17 cellular contexts compared by ENCODE assay signal in the genomic region with DNA sequence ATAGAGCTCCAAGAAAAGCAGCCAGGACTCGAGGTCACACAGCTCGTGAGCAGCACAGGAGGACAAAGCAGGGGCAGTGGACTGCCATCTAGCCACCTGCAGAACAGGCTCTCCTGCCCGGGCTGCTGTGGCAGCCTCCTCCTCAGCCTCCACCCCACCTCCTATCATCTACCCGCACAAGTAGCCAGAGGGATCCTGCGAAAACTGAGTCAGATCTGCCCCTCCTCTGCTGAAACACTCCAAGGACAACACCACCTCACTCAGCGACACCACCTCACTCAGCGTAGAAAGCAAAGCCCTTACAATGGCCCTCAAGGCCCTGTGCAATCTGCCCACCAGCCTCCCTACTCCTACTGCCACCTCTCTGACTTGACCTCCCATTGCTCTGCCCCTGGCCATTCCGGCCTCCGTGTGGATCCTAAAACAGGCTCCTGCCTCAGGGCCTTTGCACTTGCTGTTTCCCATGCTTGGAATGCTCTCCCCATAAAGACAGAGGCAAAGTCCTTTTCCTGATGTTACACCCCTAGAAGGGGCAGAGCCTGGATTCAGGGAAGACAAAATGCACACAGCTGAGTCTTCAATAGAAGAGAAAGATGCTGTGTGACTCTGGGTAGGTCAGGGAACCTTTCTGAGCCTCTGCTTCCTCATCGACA. TPM values are rescaled to one million over a fixed set of nuclear protein-coding genes. Genes with fewer than 3 reads are reported as not detected.
DNase-seq lines count a peak whose midpoint lies in the region; ATAC-seq lines count a peak whose summit lies in the region.
"Had no signal": no experiment of that assay in that cellular context is flagged by ENCODE, and none has a peak within 500 bp of the region (broad histone marks: within the 10 kb centered on the region; RNA-seq: fewer than 3 reads in every experiment).

No MANE protein-coding gene starts in this region.

- no peak for DNase-seq in activated CD4-positive, alpha-beta T cell treated with anti-CD3 and anti-CD28 coated beads, Interleukin-2, amount 10 ng/mL, durations not matched to agents 7 days and 5 days
- DNase-seq in activated CD4-positive, alpha-beta T cell treated with anti-CD3 and anti-CD28 coated beads for 36 hours: no peak
- no peak for DNase-seq in activated CD8-positive, alpha-beta T cell treated with anti-CD3 and anti-CD28 coated beads, Interleukin-2, amount 10 ng/mL, durations not matched to agents 7 days and 5 days
- DNase-seq in effector memory CD8-positive, alpha-beta T cell: no peak
- no peak for DNase-seq in stimulated activated effector memory CD8-positive, alpha-beta T cell treated with anti-CD3 and anti-CD28 coated beads, Interleukin-12 subunit alpha, Interleukin-12 subunit beta, amount 100 ng/mL, for 72 hours (ENCODE audit: low spot score in 2 of 2)
- DNase-seq in activated CD4-positive, alpha-beta T cell treated with anti-CD3 and anti-CD28 coated beads for 1 hour: no peak
- DNase-seq: activated CD8-positive, alpha-beta memory T cell treated with anti-CD3 and anti-CD28 coated beads, Interleukin-2, amount 50 U/mL, for 4 hours; body of pancreas; DMS153; Kasumi-1; NCI-H1092 treated with DMSO at 0.1 percent for 48 hours; NCI-H748 treated with DMSO at 0.1 percent for 48 hours; PC-9; transverse colon had no signal

- H3K4me1 Mint-ChIP-seq in activated CD4-positive, alpha-beta T cell treated with anti-CD3 and anti-CD28 coated beads, Interleukin-2, amount 10 ng/mL, durations not matched to agents 7 days and 5 days: peaks cover 29% of the 10 kb centered on the region
- H3K4me1 Mint-ChIP-seq in activated CD4-positive, alpha-beta T cell treated with anti-CD3 and anti-CD28 coated beads for 36 hours: peaks cover 27% of the 10 kb centered on the region
- peaks cover 57% of the 10 kb centered on the region for H3K4me1 Mint-ChIP-seq in activated CD8-positive, alpha-beta T cell treated with anti-CD3 and anti-CD28 coated beads, Interleukin-2, amount 10 ng/mL, durations not matched to agents 7 days and 5 days (ENCODE audit: low read depth)
- peaks cover 55 to 68% of the 10 kb centered on the region in 2 donors for H3K4me1 Mint-ChIP-seq in effector memory CD8-positive, alpha-beta T cell (ENCODE audit: low read depth in 2 of 2)
- peaks cover 55% of the 10 kb centered on the region for H3K4me1 Mint-ChIP-seq in stimulated activated effector memory CD8-positive, alpha-beta T cell treated with anti-CD3 and anti-CD28 coated beads, Interleukin-12 subunit alpha, Interleukin-12 subunit beta, amount 100 ng/mL, for 72 hours

- H3K4me3 Mint-ChIP-seq in activated CD4-positive, alpha-beta T cell treated with anti-CD3 and anti-CD28 coated beads, Interleukin-2, amount 10 ng/mL, durations not matched to agents 7 days and 5 days: no peak overlapping the region
- H3K4me3 Mint-ChIP-seq in activated CD4-positive, alpha-beta T cell treated with anti-CD3 and anti-CD28 coated beads for 36 hours: no peak overlapping the region
- no peak overlapping the region for H3K4me3 Mint-ChIP-seq in activated CD8-positive, alpha-beta T cell treated with anti-CD3 and anti-CD28 coated beads, Interleukin-2, amount 10 ng/mL, durations not matched to agents 7 days and 5 days
- peak overlapping the region; percentile 60 to 63 for H3K4me3 Mint-ChIP-seq in effector memory CD8-positive, alpha-beta T cell
- H3K4me3 Mint-ChIP-seq in stimulated activated effector memory CD8-positive, alpha-beta T cell treated with anti-CD3 and anti-CD28 coated beads, Interleukin-12 subunit alpha, Interleukin-12 subunit beta, amount 100 ng/mL, for 72 hours: no peak overlapping the region
- H3K4me3 Mint-ChIP-seq: T-helper 2 cell treated with Interferon-gamma antibody and Interleukin-4, amounts not matched to agents 5 μg/mL and 100 μg/mL, for 36 hours had no signal

- intact Hi-C loops in activated CD4-positive, alpha-beta T cell treated with anti-CD3 and anti-CD28 coated beads for 36 hours (cut with DNase I, micrococcal nuclease): no loop called here

- no peak for ATAC-seq in activated CD4-positive, alpha-beta T cell treated with anti-CD3 and anti-CD28 coated beads for 36 hours
- ATAC-seq in activated CD8-positive, alpha-beta T cell treated with anti-CD3 and anti-CD28 coated beads, Interleukin-2, amount 10 ng/mL, durations not matched to agents 7 days and 5 days: no peak
- ATAC-seq in effector memory CD8-positive, alpha-beta T cell (replicated peaks): no peak
- ATAC-seq in stimulated activated effector memory CD8-positive, alpha-beta T cell treated with anti-CD3 and anti-CD28 coated beads, Interleukin-12 subunit alpha, Interleukin-12 subunit beta, amount 100 ng/mL, for 72 hours: no peak
- ATAC-seq in GM21390 (IDR thresholded peaks at IDR 0.05; ENCODE audit: unreplicated experiment): no peak
- no peak for ATAC-seq in GM19035 (IDR thresholded peaks at IDR 0.05; ENCODE audit: unreplicated experiment)
- ATAC-seq: body of pancreas had no signal

- H3K27ac Mint-ChIP-seq in activated CD4-positive, alpha-beta T cell treated with anti-CD3 and anti-CD28 coated beads, Interleukin-2, amount 10 ng/mL, durations not matched to agents 7 days and 5 days: peak overlapping the region; percentile 52
- H3K27ac Mint-ChIP-seq in activated CD4-positive, alpha-beta T cell treated with anti-CD3 and anti-CD28 coated beads for 36 hours: no peak overlapping the region
- peak overlapping the region; percentile 47 for H3K27ac Mint-ChIP-seq in activated CD8-positive, alpha-beta T cell treated with anti-CD3 and anti-CD28 coated beads, Interleukin-2, amount 10 ng/mL, durations not matched to agents 7 days and 5 days
- H3K27ac Mint-ChIP-seq in effector memory CD8-positive, alpha-beta T cell: peak overlapping the region; percentile 87 to 90
- peak overlapping the region; percentile 87 for H3K27ac Mint-ChIP-seq in stimulated activated effector memory CD8-positive, alpha-beta T cell treated with anti-CD3 and anti-CD28 coated beads, Interleukin-12 subunit alpha, Interleukin-12 subunit beta, amount 100 ng/mL, for 72 hours
- H3K27ac Mint-ChIP-seq: T-helper 2 cell treated with Interferon-gamma antibody and Interleukin-4, amounts not matched to agents 5 μg/mL and 100 μg/mL, for 36 hours had no signal

- peaks cover 23% of the 10 kb centered on the region for H3K9me3 Mint-ChIP-seq in activated CD4-positive, alpha-beta T cell treated with anti-CD3 and anti-CD28 coated beads, Interleukin-2, amount 10 ng/mL, durations not matched to agents 7 days and 5 days
- H3K9me3 Mint-ChIP-seq in activated CD4-positive, alpha-beta T cell treated with anti-CD3 and anti-CD28 coated beads for 36 hours (ENCODE audit: low read depth): peaks cover 8% of the 10 kb centered on the region
- peaks cover 2% of the 10 kb centered on the region for H3K9me3 Mint-ChIP-seq in activated CD8-positive, alpha-beta T cell treated with anti-CD3 and anti-CD28 coated beads, Interleukin-2, amount 10 ng/mL, durations not matched to agents 7 days and 5 days (ENCODE audit: insufficient read depth)
- H3K9me3 Mint-ChIP-seq in effector memory CD8-positive, alpha-beta T cell: no peaks in the 10 kb centered on the region
- peaks cover 2% of the 10 kb centered on the region for H3K9me3 Mint-ChIP-seq in stimulated activated effector memory CD8-positive, alpha-beta T cell treated with anti-CD3 and anti-CD28 coated beads, Interleukin-12 subunit alpha, Interleukin-12 subunit beta, amount 100 ng/mL, for 72 hours

- peaks cover 61% of the 10 kb centered on the region for H3K36me3 Mint-ChIP-seq in activated CD4-positive, alpha-beta T cell treated with anti-CD3 and anti-CD28 coated beads, Interleukin-2, amount 10 ng/mL, durations not matched to agents 7 days and 5 days (ENCODE audit: low read depth)
- peaks cover 27% of the 10 kb centered on the region for H3K36me3 Mint-ChIP-seq in activated CD4-positive, alpha-beta T cell treated with anti-CD3 and anti-CD28 coated beads for 36 hours (ENCODE audit: low read depth)
- H3K36me3 Mint-ChIP-seq in activated CD8-positive, alpha-beta T cell treated with anti-CD3 and anti-CD28 coated beads, Interleukin-2, amount 10 ng/mL, durations not matched to agents 7 days and 5 days (ENCODE audit: low read depth): peaks cover 77% of the 10 kb centered on the region
- H3K36me3 Mint-ChIP-seq in effector memory CD8-positive, alpha-beta T cell (ENCODE audit: insufficient read depth): peaks cover 46% of the 10 kb centered on the region
- peaks cover 28% of the 10 kb centered on the region for H3K36me3 Mint-ChIP-seq in stimulated activated effector memory CD8-positive, alpha-beta T cell treated with anti-CD3 and anti-CD28 coated beads, Interleukin-12 subunit alpha, Interleukin-12 subunit beta, amount 100 ng/mL, for 72 hours

- CTCF ChIA-PET in activated CD4-positive, alpha-beta T cell treated with anti-CD3 and anti-CD28 coated beads, Interleukin-2, amount 10 ng/mL, durations not matched to agents 7 days and 5 days (lab: Charles Lee): interaction anchor here (1.3 kb wide), 1 partner anchor 9 kb away, joined by 3 read pairs; no protein-coding TSS in a partner anchor
- CTCF ChIA-PET in activated CD4-positive, alpha-beta T cell treated with anti-CD3 and anti-CD28 coated beads for 36 hours (lab: Charles Lee): no interaction called here
- CTCF ChIA-PET in activated CD8-positive, alpha-beta T cell treated with anti-CD3 and anti-CD28 coated beads, Interleukin-2, amount 10 ng/mL, durations not matched to agents 7 days and 5 days (lab: Charles Lee): interaction anchor here (1.3 kb wide), 1 partner anchor 11 kb away, joined by 3 read pairs; no protein-coding TSS in a partner anchor

- H3K27me3 Mint-ChIP-seq in activated CD4-positive, alpha-beta T cell treated with anti-CD3 and anti-CD28 coated beads, Interleukin-2, amount 10 ng/mL, durations not matched to agents 7 days and 5 days: no peaks in the 10 kb centered on the region
- H3K27me3 Mint-ChIP-seq in activated CD4-positive, alpha-beta T cell treated with anti-CD3 and anti-CD28 coated beads for 36 hours: no peaks in the 10 kb centered on the region
- H3K27me3 Mint-ChIP-seq in activated CD8-positive, alpha-beta T cell treated with anti-CD3 and anti-CD28 coated beads, Interleukin-2, amount 10 ng/mL, durations not matched to agents 7 days and 5 days (ENCODE audit: low read depth): no peaks in the 10 kb centered on the region
- H3K27me3 Mint-ChIP-seq in effector memory CD8-positive, alpha-beta T cell: no peaks in the 10 kb centered on the region

- POLR2A ChIA-PET in activated CD4-positive, alpha-beta T cell treated with anti-CD3 and anti-CD28 coated beads, Interleukin-2, amount 10 ng/mL, durations not matched to agents 7 days and 5 days (lab: Charles Lee): no interaction called here
- POLR2A ChIA-PET in activated CD4-positive, alpha-beta T cell treated with anti-CD3 and anti-CD28 coated beads for 36 hours (lab: Charles Lee): no interaction called here
- POLR2A ChIA-PET in activated CD8-positive, alpha-beta T cell treated with anti-CD3 and anti-CD28 coated beads, Interleukin-2, amount 10 ng/mL, durations not matched to agents 7 days and 5 days (lab: Charles Lee): interaction anchor here (1.0 kb wide), 1 partner anchor 11 kb away, joined by 3 read pairs; no protein-coding TSS in a partner anchor

RNA-seq across cellular contexts. Expression of a gene that starts 19.3 kb away (rescaled TPM):
- total RNA-seq in activated CD4-positive, alpha-beta T cell treated with anti-CD3 and anti-CD28 coated beads, Interleukin-2, amount 10 ng/mL, durations not matched to agents 7 days and 5 days: 10 to 100 TPM; 81.0 to 86.1 TPM
- total RNA-seq in activated CD4-positive, alpha-beta T cell treated with anti-CD3 and anti-CD28 coated beads for 36 hours: 10 to 100 TPM; 36.5 to 39.2 TPM
- total RNA-seq in activated CD8-positive, alpha-beta T cell treated with anti-CD3 and anti-CD28 coated beads, Interleukin-2, amount 10 ng/mL, durations not matched to agents 7 days and 5 days: 100 to 1,000 TPM; 146 to 152 TPM

Comparison
In these comparisons a context has a peak if more than half of its experiments do, and no peak if none do; other contexts are left out.
1. H3K4me3 Mint-ChIP-seq: peak in effector memory CD8-positive, alpha-beta T cell (2 of 2); none in activated CD4-positive, alpha-beta T cell treated with anti-CD3 and anti-CD28 coated beads, Interleukin-2, amount 10 ng/mL, durations not matched to agents 7 days and 5 days (single experiment), activated CD4-positive, alpha-beta T cell treated with anti-CD3 and anti-CD28 coated beads for 36 hours (single experiment), activated CD8-positive, alpha-beta T cell treated with anti-CD3 and anti-CD28 coated beads, Interleukin-2, amount 10 ng/mL, durations not matched to agents 7 days and 5 days (single experiment) and stimulated activated effector memory CD8-positive, alpha-beta T cell treated with anti-CD3 and anti-CD28 coated beads, Interleukin-12 subunit alpha, Interleukin-12 subunit beta, amount 100 ng/mL, for 72 hours (single experiment).